Comparison of ENCODE assay signal across 1 cellular context in the genomic region with DNA sequence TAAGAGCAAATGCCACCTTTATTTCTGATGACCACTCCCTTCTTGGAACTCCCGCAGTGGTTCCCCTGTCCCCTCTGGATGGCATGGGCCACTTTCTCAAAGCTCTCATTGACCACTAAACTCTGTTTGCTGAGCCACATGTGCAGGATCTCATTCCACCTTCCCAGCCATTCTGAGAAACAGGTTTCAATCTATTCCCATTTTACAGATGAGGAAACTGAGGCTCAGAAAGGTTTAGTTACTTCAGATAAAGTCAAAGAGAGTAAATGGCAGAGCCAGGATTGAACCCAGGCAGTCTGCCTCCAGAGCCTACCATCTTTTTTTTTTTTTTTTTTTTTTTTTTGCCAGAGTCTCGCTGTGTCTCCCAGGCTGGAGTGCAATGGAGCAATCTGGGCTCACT.
TF ChIP-seq lines count a peak whose summit lies in the region.

No MANE protein-coding gene starts in this region.

TF ChIP-seq in HepG2, 621 proteins besides CTCF, POLR2A, EP300 and RAD21:
- TF ChIP-seq ZNF629 (CRISPR knock-in tag; conservative IDR thresholded peaks at IDR 0.05) (peak; percentile 85), NFE2L1 (CRISPR knock-in tag; IDR thresholded peaks at IDR 0.05; ENCODE audit: borderline replicate concordance) (no peak)
